ENCODE assay signal across 24 cellular contexts in genomic region chr1:180838535-180838934, GRCh38.
"Had no signal": no experiment of that assay in that cellular context is flagged by ENCODE, and none has a peak within 500 bp of the region (broad histone marks: within the 10 kb centered on the region; RNA-seq: fewer than 3 reads in every experiment).

No MANE protein-coding gene starts in this region.

- H3K27ac ChIP-seq: brain microvascular endothelial cell, KMS-11, PC-9 had no signal

- H3K4me2 ChIP-seq: KMS-11, PC-9 had no signal

- H3K9ac ChIP-seq: KMS-11 had no signal

- H3K4me3 Mint-ChIP-seq: activated CD4-positive, alpha-beta memory T cell treated with anti-CD3 and anti-CD28 coated beads for 36 hours; activated CD4-positive, alpha-beta T cell treated with anti-CD3 and anti-CD28 coated beads, Interleukin-2, amount 10 ng/mL, durations not matched to agents 7 days and 5 days; activated naive CD8-positive, alpha-beta T cell treated with anti-CD3 and anti-CD28 coated beads for 36 hours had no signal

- DNase-seq: activated CD4-positive, alpha-beta memory T cell treated with anti-CD3 and anti-CD28 coated beads for 36 hours; activated CD4-positive, alpha-beta T cell treated with anti-CD3 and anti-CD28 coated beads, Interleukin-2, amount 10 ng/mL, durations not matched to agents 7 days and 5 days; activated CD8-positive, alpha-beta memory T cell treated with anti-CD3 and anti-CD28 coated beads, Interleukin-2, amount 50 U/mL, for 48 hours; activated effector memory CD4-positive, alpha-beta T cell treated with Interleukin-2 at 50 U/mL for 16 hours; activated naive CD4-positive, alpha-beta T cell treated with anti-CD3 and anti-CD28 coated beads, Interleukin-2, amount 50 U/mL, for 16 hours; activated naive CD8-positive, alpha-beta T cell treated with anti-CD3 and anti-CD28 coated beads for 36 hours; activated T-cell treated with anti-CD3 and anti-CD28 coated beads, Interleukin-2, amount 50 U/mL, for 48 hours; amniotic stem cell; aorta; brain microvascular endothelial cell; central memory CD4-positive, alpha-beta T cell; MM.1S; MV-4-11; NCI-H1092; NCI-H1436 treated with DMSO at 0.1 percent for 48 hours; NCI-H1694 treated with DMSO at 0.1 percent for 48 hours; NCI-H2029; NCI-H345; NCI-H524 treated with DMSO at 0.1 percent for 48 hours; PC-9; Right ventricle myocardium superior; SW 1271; T1000 had no signal

- H3K27ac Mint-ChIP-seq: activated CD4-positive, alpha-beta memory T cell treated with anti-CD3 and anti-CD28 coated beads for 36 hours; activated CD4-positive, alpha-beta T cell treated with anti-CD3 and anti-CD28 coated beads, Interleukin-2, amount 10 ng/mL, durations not matched to agents 7 days and 5 days; activated naive CD8-positive, alpha-beta T cell treated with anti-CD3 and anti-CD28 coated beads for 36 hours had no signal

- H3K27me3 Mint-ChIP-seq: activated CD4-positive, alpha-beta memory T cell treated with anti-CD3 and anti-CD28 coated beads for 36 hours; activated CD4-positive, alpha-beta T cell treated with anti-CD3 and anti-CD28 coated beads, Interleukin-2, amount 10 ng/mL, durations not matched to agents 7 days and 5 days; activated naive CD8-positive, alpha-beta T cell treated with anti-CD3 and anti-CD28 coated beads for 36 hours had no signal

- H3K27me3 ChIP-seq: brain microvascular endothelial cell had no signal

- H2AFZ ChIP-seq: PC-9 had no signal

- H3K4me3 ChIP-seq: PC-9 had no signal

- H3K36me3 ChIP-seq: brain microvascular endothelial cell had no signal

- H3K9me3 Mint-ChIP-seq: activated CD4-positive, alpha-beta memory T cell treated with anti-CD3 and anti-CD28 coated beads for 36 hours had no signal
